9 cellular contexts compared by ENCODE assay signal in genomic region chr17:35849469-35850348, GRCh38. TPM values are rescaled to one million over a fixed set of nuclear protein-coding genes. Genes with fewer than 3 reads are reported as not detected.
DNase-seq lines count a peak whose midpoint lies in the region; ATAC-seq and TF ChIP-seq lines count a peak whose summit lies in the region.
"Had no signal": no experiment of that assay in that cellular context is flagged by ENCODE, and none has a peak within 500 bp of the region (broad histone marks: within the 10 kb centered on the region; RNA-seq: fewer than 3 reads in every experiment).

No MANE protein-coding gene starts in this region.

- H3K36me3 ChIP-seq in CD4-positive, CD25-positive, alpha-beta regulatory T cell (ENCODE audit: control insufficient read depth, insufficient read depth, low read length): peaks cover 46% of the 10 kb centered on the region
- H3K36me3 ChIP-seq in esophagus squamous epithelium (peaks cover 2 to 86% (median 11%) of the 10 kb centered on the region in 3 donors), neural cell (ENCODE audit: insufficient read depth, low read length) (no peaks in the 10 kb centered on the region), tibial artery (peaks cover 26 to 69% (median 59%) of the 10 kb centered on the region in 3 donors)

- whole genome bisulfite sequencing in esophagus squamous epithelium, 2 donors: 59 to 65% methylated on average over 7 of the region's 7 CpGs

- no peak overlapping the region for H3K27ac ChIP-seq in CD4-positive, CD25-positive, alpha-beta regulatory T cell (ENCODE audit: insufficient read depth, low read length, poor library complexity, severe bottlenecking)
- H3K27ac ChIP-seq in esophagus squamous epithelium: no peak overlapping the region
- no peak overlapping the region for H3K27ac ChIP-seq in neural cell (ENCODE audit: low read length)
- no peak overlapping the region for H3K27ac ChIP-seq in tibial artery

- H3K4me3 ChIP-seq in CD4-positive, CD25-positive, alpha-beta regulatory T cell (ENCODE audit: low read depth, low read length): no peak overlapping the region
- no peak overlapping the region for H3K4me3 ChIP-seq in esophagus squamous epithelium
- H3K4me3 ChIP-seq in neural cell (ENCODE audit: low read length): no peak overlapping the region
- H3K4me3 ChIP-seq in tibial artery: no peak overlapping the region

- H3K9me3 Mint-ChIP-seq in CD4-positive, CD25-positive, alpha-beta regulatory T cell: no peaks in the 10 kb centered on the region
- H3K9me3 Mint-ChIP-seq in HFFc6: no peaks in the 10 kb centered on the region

- no peak overlapping the region for H3K4me2 ChIP-seq in neural cell (ENCODE audit: low read length)

- H3K4me3 Mint-ChIP-seq in CD4-positive, CD25-positive, alpha-beta regulatory T cell: no peak overlapping the region
- no peak overlapping the region for H3K4me3 Mint-ChIP-seq in HFFc6

- no peak overlapping the region for H3K9ac ChIP-seq in neural cell (ENCODE audit: low read length)

- H3K36me3 Mint-ChIP-seq in CD4-positive, CD25-positive, alpha-beta regulatory T cell: peaks cover 37% of the 10 kb centered on the region
- H3K36me3 Mint-ChIP-seq in HFFc6 (ENCODE audit: low read depth): peaks cover 16% of the 10 kb centered on the region

- H3K27me3 ChIP-seq in CD4-positive, CD25-positive, alpha-beta regulatory T cell (ENCODE audit: control insufficient read depth, insufficient read depth, low read length): no peaks in the 10 kb centered on the region
- H3K27me3 ChIP-seq in esophagus squamous epithelium (no peaks in the 10 kb centered on the region), neural cell (ENCODE audit: insufficient read depth, low read depth, low read length) (no peaks in the 10 kb centered on the region), tibial artery (no peaks in the 10 kb centered on the region)

- H3K27me3 Mint-ChIP-seq in CD4-positive, CD25-positive, alpha-beta regulatory T cell: no peaks in the 10 kb centered on the region
- H3K27me3 Mint-ChIP-seq in HFFc6 (ENCODE audit: insufficient read depth): peaks cover 2% of the 10 kb centered on the region; the same call in 1 of the 2 replicates

- peak; percentile 3 to 83 (median 38) for DNase-seq in CD4-positive, CD25-positive, alpha-beta regulatory T cell
- DNase-seq in HFFc6 (peak; percentile 65), NCI-H774 (lab: John Stamatoyannopoulos, UW) (peak; percentile 45), esophagus squamous epithelium (lab: John Stamatoyannopoulos, UW) (no peak), tibial artery (no peak)
- DNase-seq in activated CD8-positive, alpha-beta memory T cell treated with anti-CD3 and anti-CD28 coated beads, Interleukin-2, amount 50 U/mL, for 1 hour (ENCODE audit: extremely low read depth): peak; percentile 27

- no peaks in the 10 kb centered on the region for H3F3A ChIP-seq in neural cell (ENCODE audit: insufficient read depth, low read length, poor library complexity, severe bottlenecking)

- H4K20me1 ChIP-seq in neural cell (ENCODE audit: insufficient read depth): no peaks in the 10 kb centered on the region

- no peaks in the 10 kb centered on the region for H3K9me3 ChIP-seq in CD4-positive, CD25-positive, alpha-beta regulatory T cell (ENCODE audit: control insufficient read depth in 2 of 2, low read length in 2 of 2)
- H3K9me3 ChIP-seq in esophagus squamous epithelium: no peaks in the 10 kb centered on the region
- H3K9me3 ChIP-seq in neural cell (ENCODE audit: low read length): no peaks in the 10 kb centered on the region
- no peaks in the 10 kb centered on the region for H3K9me3 ChIP-seq in tibial artery

- H3K4me1 ChIP-seq in CD4-positive, CD25-positive, alpha-beta regulatory T cell (ENCODE audit: control insufficient read depth, insufficient read depth, low read length, poor library complexity, severe bottlenecking): no peaks in the 10 kb centered on the region
- H3K4me1 ChIP-seq in esophagus squamous epithelium (no peaks in the 10 kb centered on the region), tibial artery (no peaks in the 10 kb centered on the region)

- peak; percentile 42 for TF ChIP-seq RAD21 in neural cell (conservative IDR thresholded peaks at IDR 0.05)

- peak; percentile 48 to 58 for ATAC-seq in CD4-positive, CD25-positive, alpha-beta regulatory T cell (ENCODE audit: low read depth in 2 of 2)
- ATAC-seq in HG02588 (IDR thresholded peaks at IDR 0.05; ENCODE audit: unreplicated experiment): no peak

- TF ChIP-seq EP300 in neural cell (conservative IDR thresholded peaks at IDR 0.05; ENCODE audit: poor library complexity, severe bottlenecking): no peak

- no peak overlapping the region for H2AFZ ChIP-seq in neural cell (ENCODE audit: low read depth, low read length)

- no peaks in the 10 kb centered on the region for H3K79me2 ChIP-seq in neural cell (replicated peaks; ENCODE audit: insufficient read depth, low read length)

- peaks cover 0 to 10% (median 6%) of the 10 kb centered on the region in 4 donors for H3K4me1 Mint-ChIP-seq in CD4-positive, CD25-positive, alpha-beta regulatory T cell
- H3K4me1 Mint-ChIP-seq in HFFc6 (ENCODE audit: low read depth): peaks cover 14% of the 10 kb centered on the region

- no peaks in the 10 kb centered on the region for H3K9me2 ChIP-seq in neural cell (ENCODE audit: insufficient read depth, low read length)

- no peak for TF ChIP-seq POLR2A in esophagus squamous epithelium (IDR thresholded peaks at IDR 0.05)

- intact Hi-C loops in esophagus squamous epithelium (cut with DNase I): no loop called here
- intact Hi-C loops in tibial artery (cut with DNase I; ENCODE audit: low total_unique reads): no loop called here

- peak overlapping the region in 2 of 3 donors; percentile 7 to 12 for H3K27ac Mint-ChIP-seq in CD4-positive, CD25-positive, alpha-beta regulatory T cell
- H3K27ac Mint-ChIP-seq in HFFc6: 0 out of 2 replicates have a peak overlapping the region, but pooled peaks have one; percentile 2

- peak; percentile 95 for TF ChIP-seq CTCF in HFFc6 (IDR thresholded peaks at IDR 0.05)
- TF ChIP-seq CTCF in esophagus squamous epithelium (IDR thresholded peaks at IDR 0.05): peak; percentile 51 to 77 (median 62)
- peak; percentile 66 for TF ChIP-seq CTCF in neural cell (IDR thresholded peaks at IDR 0.05; ENCODE audit: poor library complexity, severe bottlenecking)
- TF ChIP-seq CTCF in tibial artery (IDR thresholded peaks at IDR 0.05): peak; percentile 46 to 58

TF ChIP-seq in neural cell, 6 proteins besides CTCF, POLR2A, EP300 and RAD21:
- no peak for TF ChIP-seq REST (IDR thresholded peaks at IDR 0.05; ENCODE audit: borderline replicate concordance)
- TF ChIP-seq EZH2 (IDR thresholded peaks at IDR 0.05; ENCODE audit: borderline replicate concordance, insufficient read depth, low read length, poor library complexity, severe bottlenecking): no peak
- TF ChIP-seq SMC3 (conservative IDR thresholded peaks at IDR 0.05; ENCODE audit: poor library complexity): no peak
- no peak for TF ChIP-seq POLR2AphosphoS5 (IDR thresholded peaks at IDR 0.05)
- TF ChIP-seq TAF1 (IDR thresholded peaks at IDR 0.05; ENCODE audit: low read depth): no peak
- no peak for TF ChIP-seq MXI1 (conservative IDR thresholded peaks at IDR 0.05; ENCODE audit: poor library complexity, severe bottlenecking)

RNA-seq across cellular contexts. Expression of gene HEATR9, which starts 19.0 kb away (rescaled TPM):
- not detected for total RNA-seq in CD4-positive, CD25-positive, alpha-beta regulatory T cell
- not detected for polyA plus RNA-seq in CD4-positive, CD25-positive, alpha-beta regulatory T cell
- total RNA-seq in HFFc6 (2021; fragmentation: NEBNext Ultra II Directional; extraction: Animal tissue kit (Norgen Biotek cat#: 25700)): not detected
- total RNA-seq in esophagus squamous epithelium: under 1 TPM in 1 of 4 donors, not detected in 3; 0.15 TPM
- polyA plus RNA-seq in neural cell: not detected in 2 replicates
- not detected in 2 replicates for polyA minus RNA-seq in neural cell
- total RNA-seq: subcutaneous adipose tissue had no signal

RNA-seq across cellular contexts. Expression of gene CCL5, which starts 30.5 kb away (rescaled TPM):
- total RNA-seq in CD4-positive, CD25-positive, alpha-beta regulatory T cell: 25.8 TPM
- polyA plus RNA-seq in CD4-positive, CD25-positive, alpha-beta regulatory T cell: 10 to 100 TPM in 1 of 4 donors, 1 to 10 TPM in 3; 4.7 to 12.4 (median 5.4) TPM
- under 1 TPM in 1 of 6 experiments, not detected in 5; 0.19 TPM for total RNA-seq in HFFc6 (2021; fragmentation: NEBNext Ultra II Directional; extraction: Animal tissue kit (Norgen Biotek cat#: 25700))
- total RNA-seq in esophagus squamous epithelium: 10 to 100 TPM in 1 of 4 donors, 1 to 10 TPM in 3; 1.5 to 25.2 (median 2.8) TPM
- not detected in 2 replicates for polyA plus RNA-seq in neural cell
- not detected in 2 replicates for polyA minus RNA-seq in neural cell

RNA-seq across cellular contexts. Expression of gene TAF15, which starts 40.4 kb away (rescaled TPM):
- 186 TPM for total RNA-seq in CD4-positive, CD25-positive, alpha-beta regulatory T cell
- polyA plus RNA-seq in CD4-positive, CD25-positive, alpha-beta regulatory T cell: 10 to 100 TPM in 3 of 4 donors, 1 to 10 TPM in 1; 8.8 to 19.8 (median 15.0) TPM
- 100 to 1,000 TPM; 132 to 170 (median 146) TPM for total RNA-seq in HFFc6 (2021; fragmentation: NEBNext Ultra II Directional; extraction: Animal tissue kit (Norgen Biotek cat#: 25700))
- total RNA-seq in esophagus squamous epithelium: 100 to 1,000 TPM in 1 of 4 donors, 10 to 100 TPM in 3; 48.7 to 111 (median 66.7) TPM
- 45.8 and 50.9 TPM in 2 replicates for polyA plus RNA-seq in neural cell
- polyA minus RNA-seq in neural cell: 75.5 and 93.8 TPM in 2 replicates

RNA-seq across cellular contexts. Expression of gene MMP28, which starts 54.3 kb away (rescaled TPM):
- not detected for total RNA-seq in CD4-positive, CD25-positive, alpha-beta regulatory T cell
- polyA plus RNA-seq in CD4-positive, CD25-positive, alpha-beta regulatory T cell: 1 to 10 TPM in 2 of 4 donors, under 1 TPM in 1, not detected in 1; 0.80 to 4.3 (median 2.7) TPM
- not detected for total RNA-seq in HFFc6 (2021; fragmentation: NEBNext Ultra II Directional; extraction: Animal tissue kit (Norgen Biotek cat#: 25700))
- total RNA-seq in esophagus squamous epithelium: 10 to 100 TPM; 29.1 to 61.0 (median 35.2) TPM
- 0.31 TPM in 1 of 2 replicates, not detected in the other for polyA plus RNA-seq in neural cell
- polyA minus RNA-seq in neural cell: not detected in 2 replicates

Comparison
In these comparisons a context has a peak if more than half of its experiments do, and no peak if none do; other contexts are left out.
1. DNase-seq: peak in CD4-positive, CD25-positive, alpha-beta regulatory T cell (3 of 3), HFFc6 (single experiment), NCI-H774 (single experiment) and activated CD8-positive, alpha-beta memory T cell treated with anti-CD3 and anti-CD28 coated beads, Interleukin-2, amount 50 U/mL, for 1 hour (single experiment); none in esophagus squamous epithelium (single experiment) and tibial artery (0 of 2).
2. Peak in every context shown above with its lines, with median percentiles within 50 percentile points of each other: CTCF ChIP-seq.